In genomic region chr12:26937863-26938659, GRCh38 we compare ENCODE assay signal across 8 cellular contexts. TPM values are rescaled to one million over a fixed set of nuclear protein-coding genes. Genes with fewer than 3 reads are reported as not detected.
DNase-seq lines count a peak whose midpoint lies in the region; ATAC-seq and TF ChIP-seq lines count a peak whose summit lies in the region.

FGFR1OP2 (plus strand) TSS chr12:26938470; CDS start chr12:26954159, 15,689 bp downstream.
A gene with protein sequence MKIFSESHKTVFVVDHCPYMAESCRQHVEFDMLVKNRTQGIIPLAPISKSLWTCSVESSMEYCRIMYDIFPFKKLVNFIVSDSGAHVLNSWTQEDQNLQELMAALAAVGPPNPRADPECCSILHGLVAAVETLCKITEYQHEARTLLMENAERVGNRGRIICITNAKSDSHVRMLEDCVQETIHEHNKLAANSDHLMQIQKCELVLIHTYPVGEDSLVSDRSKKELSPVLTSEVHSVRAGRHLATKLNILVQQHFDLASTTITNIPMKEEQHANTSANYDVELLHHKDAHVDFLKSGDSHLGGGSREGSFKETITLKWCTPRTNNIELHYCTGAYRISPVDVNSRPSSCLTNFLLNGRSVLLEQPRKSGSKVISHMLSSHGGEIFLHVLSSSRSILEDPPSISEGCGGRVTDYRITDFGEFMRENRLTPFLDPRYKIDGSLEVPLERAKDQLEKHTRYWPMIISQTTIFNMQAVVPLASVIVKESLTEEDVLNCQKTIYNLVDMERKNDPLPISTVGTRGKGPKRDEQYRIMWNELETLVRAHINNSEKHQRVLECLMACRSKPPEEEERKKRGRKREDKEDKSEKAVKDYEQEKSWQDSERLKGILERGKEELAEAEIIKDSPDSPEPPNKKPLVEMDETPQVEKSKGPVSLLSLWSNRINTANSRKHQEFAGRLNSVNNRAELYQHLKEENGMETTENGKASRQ (minus strand): TSS chr12:26937981. CDS start chr12:26936803, 1,178 bp downstream.

- peaks cover 19% of the 10 kb centered on the region for H3K4me1 Mint-ChIP-seq in WTC11

- H3K4me3 Mint-ChIP-seq in WTC11 = peak within 1 kb of the TSS; percentile 98

- TF ChIP-seq CTCF in AG04450 (IDR thresholded peaks at IDR 0.05; ENCODE audit: low read depth, low read length) (no peak), WTC11 (IDR thresholded peaks at IDR 0.05) (no peak), cardiac fibroblast (IDR thresholded peaks at IDR 0.05; ENCODE audit: low read depth, low read length) (no peak)

- H3K27me3 Mint-ChIP-seq in WTC11 (ENCODE audit: low read depth) = no peaks in the 10 kb centered on the region

- peak; percentile 87 for ATAC-seq in GM18909 (IDR thresholded peaks at IDR 0.05; ENCODE audit: poor library complexity, unreplicated experiment)
- peak; percentile 84 for ATAC-seq in HG03175 (IDR thresholded peaks at IDR 0.05; ENCODE audit: unreplicated experiment)
- ATAC-seq in WTC11 = peak; percentile 95

- peaks cover 13% of the 10 kb centered on the region for H3K36me3 Mint-ChIP-seq in WTC11

- POLR2A ChIA-PET in AG04450 (lab: Yijun Ruan, JAX) = interaction anchor here (1.0 kb wide), 1 partner anchor 83 kb away, joined by 3 read pairs; no protein-coding TSS in a partner anchor
- POLR2A ChIA-PET in WTC11 (lab: Charles Lee) = no interaction called here

- no peaks in the 10 kb centered on the region for H3K9me3 Mint-ChIP-seq in WTC11

- peak; percentile 97 for DNase-seq in AG04450 (ENCODE audit: low read depth, low spot score)
- DNase-seq in NCI-H226 = peak; percentile 97
- DNase-seq in WTC11 (ENCODE audit: low spot score) = peak; percentile 98
- peak; percentile 99 for DNase-seq in cardiac fibroblast (ENCODE audit: low read depth in 2 of 2)
- DNase-seq in iPS-NIHi7 (ENCODE audit: extremely low spot score) = peak; percentile 94
- peak; percentile 96 for DNase-seq in smooth muscle cell of the brain vasculature (ENCODE audit: low read depth, low spot score)

- peak within 1 kb of the TSS; percentile 98 for H3K27ac ChIP-seq in AG04450 (ENCODE audit: low read depth, low read length)

- H3K27me3 ChIP-seq in AG04450 (ENCODE audit: control insufficient read depth, insufficient read depth, low read length) = no peaks in the 10 kb centered on the region

- H3K9me3 ChIP-seq in AG04450 (ENCODE audit: control insufficient read depth, insufficient read depth, low read length) = no peaks in the 10 kb centered on the region; the same call in 1 of the 2 replicates

- H3K4me3 ChIP-seq in AG04450 (ENCODE audit: low read depth, low read length) = peak within 1 kb of the TSS; percentile 94
- peak within 1 kb of the TSS; percentile 96 to 99 for H3K4me3 ChIP-seq in cardiac fibroblast (replicated peaks in 1 of 2; ENCODE audit: low read depth in 2 of 2, low read length in 2 of 2)

- CTCF ChIA-PET in AG04450 (lab: Charles Lee) (interaction anchor here (1.0 kb wide), 1 partner anchor 78 kb away, joined by 3 read pairs; no protein-coding TSS in a partner anchor), WTC11 (lab: Charles Lee) (interaction anchor here (1.2 kb wide), 1 partner anchor 76 kb away, joined by 5 read pairs; the partner anchor contains the start of gene TM7SF3)

- H3K27ac Mint-ChIP-seq in WTC11 = peak within 1 kb of the TSS; percentile 98

TF ChIP-seq in WTC11, 78 proteins besides CTCF, POLR2A, EP300 and RAD21 (continues in another document):
- peak; percentile 67; the same call in 1 of the 2 replicates for TF ChIP-seq FOXP4 (CRISPR knock-in tag; IDR thresholded peaks at IDR 0.05)
- TF ChIP-seq SMAD3 (CRISPR knock-in tag; IDR thresholded peaks at IDR 0.05; ENCODE audit: borderline replicate concordance) = peak; percentile 47; the same call in 1 of the 2 replicates
- peak; percentile 13; the same call in 1 of the 2 replicates for TF ChIP-seq MAX (CRISPR knock-in tag; IDR thresholded peaks at IDR 0.05)
- TF ChIP-seq SP1 (CRISPR knock-in tag; conservative IDR thresholded peaks at IDR 0.05) = peak; percentile 65
- TF ChIP-seq, protein P1, sequence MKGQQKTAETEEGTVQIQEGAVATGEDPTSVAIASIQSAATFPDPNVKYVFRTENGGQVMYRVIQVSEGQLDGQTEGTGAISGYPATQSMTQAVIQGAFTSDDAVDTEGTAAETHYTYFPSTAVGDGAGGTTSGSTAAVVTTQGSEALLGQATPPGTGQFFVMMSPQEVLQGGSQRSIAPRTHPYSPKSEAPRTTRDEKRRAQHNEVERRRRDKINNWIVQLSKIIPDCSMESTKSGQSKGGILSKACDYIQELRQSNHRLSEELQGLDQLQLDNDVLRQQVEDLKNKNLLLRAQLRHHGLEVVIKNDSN (CRISPR knock-in tag; IDR thresholded peaks at IDR 0.05) = peak; percentile 62; the same call in 1 of the 2 replicates
- TF ChIP-seq ETV6 (CRISPR knock-in tag; IDR thresholded peaks at IDR 0.05) = peak; percentile 86
- peak; percentile 70; the same call in 1 of the 2 replicates for TF ChIP-seq KAT7 (CRISPR knock-in tag; IDR thresholded peaks at IDR 0.05; ENCODE audit: borderline replicate concordance)
- TF ChIP-seq RORB (CRISPR knock-in tag; IDR thresholded peaks at IDR 0.05) = no peak
- TF ChIP-seq MXD4 (CRISPR knock-in tag; IDR thresholded peaks at IDR 0.05; ENCODE audit: borderline replicate concordance) = no peak
- 0 out of 2 replicates have a peak, but pooled peaks have one; percentile 55 for TF ChIP-seq JUN (CRISPR knock-in tag; IDR thresholded peaks at IDR 0.05)
- TF ChIP-seq, protein P2, sequence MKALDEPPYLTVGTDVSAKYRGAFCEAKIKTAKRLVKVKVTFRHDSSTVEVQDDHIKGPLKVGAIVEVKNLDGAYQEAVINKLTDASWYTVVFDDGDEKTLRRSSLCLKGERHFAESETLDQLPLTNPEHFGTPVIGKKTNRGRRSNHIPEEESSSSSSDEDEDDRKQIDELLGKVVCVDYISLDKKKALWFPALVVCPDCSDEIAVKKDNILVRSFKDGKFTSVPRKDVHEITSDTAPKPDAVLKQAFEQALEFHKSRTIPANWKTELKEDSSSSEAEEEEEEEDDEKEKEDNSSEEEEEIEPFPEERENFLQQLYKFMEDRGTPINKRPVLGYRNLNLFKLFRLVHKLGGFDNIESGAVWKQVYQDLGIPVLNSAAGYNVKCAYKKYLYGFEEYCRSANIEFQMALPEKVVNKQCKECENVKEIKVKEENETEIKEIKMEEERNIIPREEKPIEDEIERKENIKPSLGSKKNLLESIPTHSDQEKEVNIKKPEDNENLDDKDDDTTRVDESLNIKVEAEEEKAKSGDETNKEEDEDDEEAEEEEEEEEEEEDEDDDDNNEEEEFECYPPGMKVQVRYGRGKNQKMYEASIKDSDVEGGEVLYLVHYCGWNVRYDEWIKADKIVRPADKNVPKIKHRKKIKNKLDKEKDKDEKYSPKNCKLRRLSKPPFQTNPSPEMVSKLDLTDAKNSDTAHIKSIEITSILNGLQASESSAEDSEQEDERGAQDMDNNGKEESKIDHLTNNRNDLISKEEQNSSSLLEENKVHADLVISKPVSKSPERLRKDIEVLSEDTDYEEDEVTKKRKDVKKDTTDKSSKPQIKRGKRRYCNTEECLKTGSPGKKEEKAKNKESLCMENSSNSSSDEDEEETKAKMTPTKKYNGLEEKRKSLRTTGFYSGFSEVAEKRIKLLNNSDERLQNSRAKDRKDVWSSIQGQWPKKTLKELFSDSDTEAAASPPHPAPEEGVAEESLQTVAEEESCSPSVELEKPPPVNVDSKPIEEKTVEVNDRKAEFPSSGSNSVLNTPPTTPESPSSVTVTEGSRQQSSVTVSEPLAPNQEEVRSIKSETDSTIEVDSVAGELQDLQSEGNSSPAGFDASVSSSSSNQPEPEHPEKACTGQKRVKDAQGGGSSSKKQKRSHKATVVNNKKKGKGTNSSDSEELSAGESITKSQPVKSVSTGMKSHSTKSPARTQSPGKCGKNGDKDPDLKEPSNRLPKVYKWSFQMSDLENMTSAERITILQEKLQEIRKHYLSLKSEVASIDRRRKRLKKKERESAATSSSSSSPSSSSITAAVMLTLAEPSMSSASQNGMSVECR (CRISPR knock-in tag; IDR thresholded peaks at IDR 0.05; ENCODE audit: borderline replicate concordance) = peak; percentile 92
- TF ChIP-seq HMGA2 (CRISPR knock-in tag; IDR thresholded peaks at IDR 0.05) = no peak
- TF ChIP-seq, protein P3, sequence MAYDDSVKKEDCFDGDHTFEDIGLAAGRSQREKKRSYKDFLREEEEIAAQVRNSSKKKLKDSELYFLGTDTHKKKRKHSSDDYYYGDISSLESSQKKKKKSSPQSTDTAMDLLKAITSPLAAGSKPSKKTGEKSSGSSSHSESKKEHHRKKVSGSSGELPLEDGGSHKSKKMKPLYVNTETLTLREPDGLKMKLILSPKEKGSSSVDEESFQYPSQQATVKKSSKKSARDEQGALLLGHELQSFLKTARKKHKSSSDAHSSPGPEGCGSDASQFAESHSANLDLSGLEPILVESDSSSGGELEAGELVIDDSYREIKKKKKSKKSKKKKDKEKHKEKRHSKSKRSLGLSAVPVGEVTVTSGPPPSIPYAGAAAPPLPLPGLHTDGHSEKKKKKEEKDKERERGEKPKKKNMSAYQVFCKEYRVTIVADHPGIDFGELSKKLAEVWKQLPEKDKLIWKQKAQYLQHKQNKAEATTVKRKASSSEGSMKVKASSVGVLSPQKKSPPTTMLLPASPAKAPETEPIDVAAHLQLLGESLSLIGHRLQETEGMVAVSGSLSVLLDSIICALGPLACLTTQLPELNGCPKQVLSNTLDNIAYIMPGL (CRISPR knock-in tag; IDR thresholded peaks at IDR 0.05) = 0 out of 2 replicates have a peak, but pooled peaks have one; percentile 57

RNA-seq across cellular contexts. Expression of gene FGFR1OP2, which starts in this region (rescaled TPM):
- polyA plus RNA-seq in AG04450 (2011; rRNA removed) = 34.3 and 46.2 TPM in 2 replicates
- 15.9 and 27.8 TPM in 2 replicates for polyA minus RNA-seq in AG04450 (2011; rRNA and poly(A)+ RNA removed)
- 27.7 to 28.9 TPM (median 28.4 TPM) in 3 replicates for total RNA-seq in WTC11 (2021)

RNA-seq across cellular contexts. Expression of the second gene that starts in this region (rescaled TPM):
- 21.3 and 38.3 TPM in 2 replicates for polyA plus RNA-seq in AG04450 (2011; rRNA removed)
- polyA minus RNA-seq in AG04450 (2011; rRNA and poly(A)+ RNA removed) = 18.6 and 34.8 TPM in 2 replicates
- 52.1 to 54.0 TPM (median 52.7 TPM) in 3 replicates for total RNA-seq in WTC11 (2021)

Comparison
In these comparisons a context has a peak if more than half of its experiments do, and no peak if none do; other contexts are left out.
1. Peak in every context shown above with its lines: DNase-seq, ATAC-seq, H3K4me3 ChIP-seq and H3K27ac ChIP-seq.